Comparison of ENCODE assay signal across 9 cellular contexts in the genomic region with DNA sequence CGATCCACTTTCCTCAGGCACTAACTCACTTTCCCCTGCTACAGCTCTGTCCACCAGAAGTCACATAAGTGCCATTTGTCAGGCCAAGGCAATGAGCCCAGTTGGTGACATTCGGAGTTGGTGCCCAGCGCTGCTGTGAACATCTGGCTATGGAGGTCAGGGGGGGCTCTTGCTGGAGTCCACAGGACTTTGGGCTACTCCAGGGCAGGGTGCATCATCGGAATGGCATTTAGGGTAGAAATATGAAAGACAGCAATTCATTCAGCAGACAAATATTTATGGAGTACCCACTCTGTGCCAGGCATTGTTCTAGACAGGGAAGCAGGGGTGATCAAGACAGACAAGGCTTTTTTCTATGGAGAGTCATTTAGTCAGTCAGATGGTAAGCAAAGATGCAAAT. TPM values are rescaled to one million over a fixed set of nuclear protein-coding genes. Genes with fewer than 3 reads are reported as not detected.
DNase-seq lines count a peak whose midpoint lies in the region; ATAC-seq lines count a peak whose summit lies in the region.
"Had no signal": no experiment of that assay in that cellular context is flagged by ENCODE, and none has a peak within 500 bp of the region (broad histone marks: within the 10 kb centered on the region; RNA-seq: fewer than 3 reads in every experiment).

No MANE protein-coding gene starts in this region.

- POLR2A ChIA-PET in activated CD4-positive, alpha-beta T cell treated with anti-CD3 and anti-CD28 coated beads for 36 hours (lab: Charles Lee): no interaction called here

- no peak overlapping the region for H3K27ac Mint-ChIP-seq in activated CD4-positive, alpha-beta T cell treated with anti-CD3 and anti-CD28 coated beads for 36 hours

- no peaks in the 10 kb centered on the region for H3K27me3 Mint-ChIP-seq in activated CD4-positive, alpha-beta T cell treated with anti-CD3 and anti-CD28 coated beads for 36 hours

- ATAC-seq in activated CD4-positive, alpha-beta T cell treated with anti-CD3 and anti-CD28 coated beads for 36 hours: no peak

- H3K4me3 Mint-ChIP-seq in activated CD4-positive, alpha-beta T cell treated with anti-CD3 and anti-CD28 coated beads for 36 hours: peak overlapping the region; percentile 98

- H3K9me3 Mint-ChIP-seq in activated CD4-positive, alpha-beta T cell treated with anti-CD3 and anti-CD28 coated beads for 36 hours (ENCODE audit: low read depth): no peaks in the 10 kb centered on the region

- DNase-seq in activated CD4-positive, alpha-beta T cell treated with anti-CD3 and anti-CD28 coated beads for 36 hours: no peak
- DNase-seq in activated CD4-positive, alpha-beta T cell treated with anti-CD3 and anti-CD28 coated beads, Interleukin-2, amount 50 U/mL, for 4 hours: no peak
- DNase-seq in amygdala (lab: John Stamatoyannopoulos, UW) (peak in 51 of 56 donors; percentile 9 to 89 (median 62)), iris pigment epithelial cell (ENCODE audit: low read depth) (peak; percentile 37), substantia nigra (lab: John Stamatoyannopoulos, UW) (peak in 45 of 49 donors; percentile 13 to 78 (median 56)), NCI-H187 (lab: John Stamatoyannopoulos, UW) (no peak), NCI-H2171 (lab: John Stamatoyannopoulos, UW) (no peak)
- no peak for DNase-seq in stimulated activated CD4-positive, alpha-beta T cell treated with anti-CD3 and anti-CD28 coated beads, Interleukin-4, amount 100 ng/mL, for 4 hours

- peaks cover 23% of the 10 kb centered on the region for H3K4me1 Mint-ChIP-seq in activated CD4-positive, alpha-beta T cell treated with anti-CD3 and anti-CD28 coated beads for 36 hours

- H3K36me3 Mint-ChIP-seq in activated CD4-positive, alpha-beta T cell treated with anti-CD3 and anti-CD28 coated beads for 36 hours (ENCODE audit: low read depth): peaks cover 24% of the 10 kb centered on the region

- intact Hi-C loops in activated CD4-positive, alpha-beta T cell treated with anti-CD3 and anti-CD28 coated beads for 36 hours (cut with DNase I, micrococcal nuclease): loop anchor here (5.0 to 10.0 kb wide), 3 partner anchors 242 to 1661 kb away; partner anchors contain the start of genes ATP2A2 (in 1 of the 2), RAD9B (in 1 of the 2), RPL6 (in 1 of the 2) and VPS29 (in 1 of the 2)

- H3K27ac ChIP-seq in substantia nigra (ENCODE audit: low read depth, low read length, poor library complexity, severe bottlenecking): peak overlapping the region; percentile 86
- H3K27ac ChIP-seq: KMS-11 had no signal

- CTCF ChIA-PET in activated CD4-positive, alpha-beta T cell treated with anti-CD3 and anti-CD28 coated beads for 36 hours (lab: Charles Lee): interaction anchor here (0.7 kb wide), 1 partner anchor 11 kb away, joined by 3 read pairs; no protein-coding TSS in a partner anchor

RNA-seq across cellular contexts. Expression of gene PPP1CC, which starts 1.5 kb away (rescaled TPM):
- total RNA-seq in activated CD4-positive, alpha-beta T cell treated with anti-CD3 and anti-CD28 coated beads for 36 hours: 100 to 1,000 TPM; 201 to 283 TPM

RNA-seq across cellular contexts. Expression of gene HVCN1, which starts 55.3 kb away (rescaled TPM):
- total RNA-seq in activated CD4-positive, alpha-beta T cell treated with anti-CD3 and anti-CD28 coated beads for 36 hours: 1 to 10 TPM; 4.4 to 4.7 TPM

Comparison
In these comparisons a context has a peak if more than half of its experiments do, and no peak if none do; other contexts are left out.
1. DNase-seq: peak in amygdala (51 of 56), iris pigment epithelial cell (single experiment) and substantia nigra (45 of 49); none in activated CD4-positive, alpha-beta T cell treated with anti-CD3 and anti-CD28 coated beads for 36 hours (single experiment), activated CD4-positive, alpha-beta T cell treated with anti-CD3 and anti-CD28 coated beads, Interleukin-2, amount 50 U/mL, for 4 hours (0 of 2), NCI-H187 (0 of 2), stimulated activated CD4-positive, alpha-beta T cell treated with anti-CD3 and anti-CD28 coated beads, Interleukin-4, amount 100 ng/mL, for 4 hours (0 of 2) and NCI-H2171 (single experiment).